22 cellular contexts compared by ENCODE assay signal in genomic region chr12:66756631-66757030, GRCh38.
"Had no signal": no experiment of that assay in that cellular context is flagged by ENCODE, and none has a peak within 500 bp of the region (broad histone marks: within the 10 kb centered on the region; RNA-seq: fewer than 3 reads in every experiment).

No MANE protein-coding gene starts in this region.

- H3K36me3 Mint-ChIP-seq: activated CD4-positive, alpha-beta memory T cell treated with anti-CD3 and anti-CD28 coated beads for 36 hours had no signal

- H2AFZ ChIP-seq: PC-9 had no signal

- H3K4me1 ChIP-seq: adrenal gland, colonic mucosa had no signal

- DNase-seq: activated CD4-positive, alpha-beta memory T cell treated with anti-CD3 and anti-CD28 coated beads for 36 hours; activated CD4-positive, alpha-beta T cell treated with anti-CD3 and anti-CD28 coated beads, Interleukin-2, amount 10 ng/mL, durations not matched to agents 7 days and 5 days; activated CD4-positive, CD25-positive, alpha-beta regulatory T cell treated with anti-CD3 and anti-CD28 coated beads, Interleukin-2, amount 50 U/mL, for 72 hours; activated CD8-positive, alpha-beta memory T cell treated with anti-CD3 and anti-CD28 coated beads, Interleukin-2, amount 50 U/mL, for 48 hours; activated T-cell treated with anti-CD3 and anti-CD28 coated beads, Interleukin-2, amount 50 U/mL, for 1 hour; adrenal gland; anterior cingulate cortex; caudate nucleus; colonic mucosa; NCI-H1048; NCI-H1930; NCI-H345; NCI-H510A; NCI-H526 treated with DMSO at 0.1 percent for 48 hours; NCI-H82; NK-92 treated with Interleukin-12 subunit alpha and Interleukin-12 subunit beta, amount 100 ng/mL, for 24 hours; PC-9; SHP77 treated with DMSO at 0.1 percent for 48 hours; T-helper 9 cell had no signal

- H3K4me2 ChIP-seq: PC-9 had no signal

- H3K4me3 ChIP-seq: adrenal gland, colonic mucosa, PC-9 had no signal

- H3K9me3 ChIP-seq: adrenal gland, colonic mucosa had no signal

- H3K36me3 ChIP-seq: adrenal gland, colonic mucosa had no signal

- ATAC-seq: WTC11 had no signal

- H3K27me3 Mint-ChIP-seq: activated naive CD4-positive, alpha-beta T cell treated with anti-CD3 and anti-CD28 coated beads, Interleukin-2, amount 50 U/mL, for 24 hours had no signal

- H3K27ac Mint-ChIP-seq: activated CD4-positive, alpha-beta memory T cell treated with anti-CD3 and anti-CD28 coated beads for 36 hours; activated CD4-positive, alpha-beta T cell treated with anti-CD3 and anti-CD28 coated beads, Interleukin-2, amount 10 ng/mL, durations not matched to agents 7 days and 5 days; activated naive CD4-positive, alpha-beta T cell treated with anti-CD3 and anti-CD28 coated beads, Interleukin-2, amount 50 U/mL, for 24 hours; T-helper 1 cell treated with Interleukin-12 subunit alpha and Interleukin-12 subunit beta and Interleukin-4 antibody, amounts not matched to agents 30 μg/mL and 1 μg/mL, for 36 hours; WTC11 had no signal

- H3K4me3 Mint-ChIP-seq: activated CD4-positive, alpha-beta memory T cell treated with anti-CD3 and anti-CD28 coated beads for 36 hours; activated CD4-positive, alpha-beta T cell treated with anti-CD3 and anti-CD28 coated beads, Interleukin-2, amount 10 ng/mL, durations not matched to agents 7 days and 5 days; activated naive CD4-positive, alpha-beta T cell treated with anti-CD3 and anti-CD28 coated beads, Interleukin-2, amount 50 U/mL, for 24 hours; T-helper 1 cell treated with Interleukin-12 subunit alpha and Interleukin-12 subunit beta and Interleukin-4 antibody, amounts not matched to agents 30 μg/mL and 1 μg/mL, for 36 hours; WTC11 had no signal

- H3K9me3 Mint-ChIP-seq: activated CD4-positive, alpha-beta memory T cell treated with anti-CD3 and anti-CD28 coated beads for 36 hours; activated naive CD4-positive, alpha-beta T cell treated with anti-CD3 and anti-CD28 coated beads, Interleukin-2, amount 50 U/mL, for 24 hours had no signal

- H3K27me3 ChIP-seq: adrenal gland, colonic mucosa had no signal

- H3K27ac ChIP-seq: adrenal gland, colonic mucosa, PC-9 had no signal
